Comparison of ENCODE assay signal across 22 cellular contexts in genomic region chr22:48359613-48359965, GRCh38.
"Had no signal": no experiment of that assay in that cellular context is flagged by ENCODE, and none has a peak within 500 bp of the region (broad histone marks: within the 10 kb centered on the region; RNA-seq: fewer than 3 reads in every experiment).

No MANE protein-coding gene starts in this region.

- H3K4me1 ChIP-seq: adrenal gland, body of pancreas, colonic mucosa, esophagus squamous epithelium, gastroesophageal sphincter had no signal

- H3K4me3 ChIP-seq: adrenal gland, body of pancreas, colonic mucosa, esophagus squamous epithelium, gastroesophageal sphincter had no signal

- DNase-seq: activated CD4-positive, alpha-beta T cell treated with anti-CD3 and anti-CD28 coated beads for 1 hour; activated CD4-positive, alpha-beta T cell treated with anti-CD3 and anti-CD28 coated beads for 48 hours; activated CD4-positive, alpha-beta T cell treated with anti-CD3 and anti-CD28 coated beads, Interleukin-2, amount 50 U/mL, for 1 hour; activated CD4-positive, alpha-beta T cell treated with anti-CD3 and anti-CD28 coated beads, Interleukin-2, amount 50 U/mL, for 48 hours; activated CD8-positive, alpha-beta memory T cell treated with anti-CD3 and anti-CD28 coated beads for 24 hours; activated CD8-positive, alpha-beta T cell treated with anti-CD3 and anti-CD28 coated beads for 36 hours; activated naive CD4-positive, alpha-beta T cell treated with anti-CD3 and anti-CD28 coated beads for 36 hours; activated naive CD8-positive, alpha-beta T cell treated with anti-CD3 and anti-CD28 coated beads for 36 hours; activated naive CD8-positive, alpha-beta T cell treated with anti-CD3 and anti-CD28 coated beads, Interleukin-2, amount 50 U/mL, for 24 hours; activated T-cell treated with anti-CD3 and anti-CD28 coated beads, Interleukin-2, amount 50 U/mL, for 1 hour; activated T-cell treated with anti-CD3 and anti-CD28 coated beads, Interleukin-2, amount 50 U/mL, for 48 hours; adrenal gland; amygdala; body of pancreas; caudate nucleus; colonic mucosa; effector CD8-positive, alpha-beta T cell; esophagus squamous epithelium; foreskin melanocyte; T-helper 2 cell had no signal

- H3K9me3 ChIP-seq: adrenal gland, body of pancreas, colonic mucosa, esophagus squamous epithelium, gastroesophageal sphincter had no signal

- H3K27me3 ChIP-seq: body of pancreas, colonic mucosa had no signal

- H3K36me3 ChIP-seq: adrenal gland, colonic mucosa, esophagus squamous epithelium, gastroesophageal sphincter had no signal

- H3K27ac ChIP-seq: adrenal gland, body of pancreas, colonic mucosa, epithelial cell of prostate, esophagus squamous epithelium, gastroesophageal sphincter had no signal
